ENCODE assay signal across 8 cellular contexts in genomic region chr19:17226002-17226933, GRCh38. TPM values are rescaled to one million over a fixed set of nuclear protein-coding genes. Genes with fewer than 3 reads are reported as not detected.
A peak's percentile ranks its signal among the peaks of the same experiment; 100 is the strongest.
DNase-seq lines count a peak whose midpoint lies in the region; ATAC-seq and TF ChIP-seq lines count a peak whose summit lies in the region.

TSS of gene OCEL1 (plus strand) at chr19:17226226. CDS start at chr19:17226248, 22 bp downstream.

- H2AFZ ChIP-seq in MM.1S (ENCODE audit: low read length): peak within 1 kb of the TSS; percentile 87

- H3K36me3 Mint-ChIP-seq in nephron (ENCODE audit: low read depth): peaks cover 17% of the 10 kb centered on the region

- H3K27ac ChIP-seq in MM.1S (ENCODE audit: low read length): peak within 1 kb of the TSS; percentile 76; the same call in 1 of the 2 replicates

- no peaks in the 10 kb centered on the region for H3K9me2 ChIP-seq in MM.1S (replicated peaks; ENCODE audit: insufficient read depth, low read length)

- H3K4me1 Mint-ChIP-seq in nephron: peaks cover 4% of the 10 kb centered on the region

- H3K4me1 ChIP-seq in HAP-1 (peaks cover 14% of the 10 kb centered on the region), MM.1S (ENCODE audit: low read length) (peaks cover 4% of the 10 kb centered on the region; the same call in 1 of the 2 replicates)

- H3K9me3 Mint-ChIP-seq in nephron: no peaks in the 10 kb centered on the region

- TF ChIP-seq CTCF in MM.1S (IDR thresholded peaks at IDR 0.05; ENCODE audit: low read length): no peak
- TF ChIP-seq CTCF in fibroblast of the aortic adventitia (IDR thresholded peaks at IDR 0.05; ENCODE audit: insufficient read depth, low read length): no peak
- TF ChIP-seq CTCF in nephron (IDR thresholded peaks at IDR 0.05; ENCODE audit: unreplicated experiment in 3 of 3): no peak

- H3K36me3 ChIP-seq in HAP-1 (replicated peaks): peaks cover 10% of the 10 kb centered on the region
- H3K36me3 ChIP-seq in MM.1S (replicated peaks; ENCODE audit: insufficient read depth, low read length): no peaks in the 10 kb centered on the region

- ATAC-seq in stimulated activated naive CD8-positive, alpha-beta T cell treated with anti-CD3 and anti-CD28 coated beads, Interleukin-15, Interleukin-2, amounts not matched to agents 100 U/mL and 50 U/mL, for 24 hours: peak; percentile 96

- in situ Hi-C loops in G401 (cut with HindIII; ENCODE audit: low sequenced_read_pairs) (no loop called here), HAP-1 (cut with MboI; ENCODE audit: low sequenced_read_pairs) (no loop called here)

- no peaks in the 10 kb centered on the region for H3K27me3 Mint-ChIP-seq in nephron (ENCODE audit: low read depth)

- H3K4me3 ChIP-seq in HAP-1 (peak within 1 kb of the TSS; percentile 80), MM.1S (ENCODE audit: low read length) (peak within 1 kb of the TSS; percentile 73), fibroblast of the aortic adventitia (ENCODE audit: low read depth, low read length) (peak within 1 kb of the TSS; percentile 89)

- H3K79me2 ChIP-seq in MM.1S (ENCODE audit: low read length): no peaks in the 10 kb centered on the region

- DNase-seq in G401 (ENCODE audit: low spot score) (peak; percentile 99), HAP-1 (ENCODE audit: low spot score in 2 of 2) (peak; percentile 97 to 98), MM.1S (peak; percentile 98), SHP77 treated with DMSO at 0.1 percent for 48 hours (lab: John Stamatoyannopoulos, UW) (peak; percentile 92), fibroblast of the aortic adventitia (ENCODE audit: low read depth) (peak; percentile 97)
- peak; percentile 93 for DNase-seq in activated effector memory CD4-positive, alpha-beta T cell treated with Interleukin-2 at 50 U/mL for 16 hours
- peak; percentile 97 for DNase-seq in stimulated activated naive CD8-positive, alpha-beta T cell treated with anti-CD3 and anti-CD28 coated beads, Interleukin-15, Interleukin-2, amounts not matched to agents 100 U/mL and 50 U/mL, for 24 hours

- peak within 1 kb of the TSS; percentile 86 for H3K4me2 ChIP-seq in MM.1S (ENCODE audit: low read depth, low read length)

- peak within 1 kb of the TSS; percentile 64; the same call in 1 of the 2 replicates for H3K9ac ChIP-seq in MM.1S (ENCODE audit: low read length)

- H4K20me1 ChIP-seq in MM.1S (ENCODE audit: insufficient read depth, low read length): no peaks in the 10 kb centered on the region

- H3K27me3 ChIP-seq in HAP-1 (ENCODE audit: low read depth) (no peaks in the 10 kb centered on the region), MM.1S (replicated peaks; ENCODE audit: insufficient read depth, low read length) (no peaks in the 10 kb centered on the region; the same call in 1 of the 2 replicates)

- H3K4me3 Mint-ChIP-seq in nephron: peak within 1 kb of the TSS; percentile 88 to 92 (median 90)

- H3K9me3 ChIP-seq in HAP-1 (no peaks in the 10 kb centered on the region), MM.1S (replicated peaks; ENCODE audit: insufficient read depth, low read length) (no peaks in the 10 kb centered on the region)

- peak within 1 kb of the TSS; percentile 48 to 84 (median 80) for H3K27ac Mint-ChIP-seq in nephron

- no peaks in the 10 kb centered on the region for H3F3A ChIP-seq in MM.1S (ENCODE audit: insufficient read depth, low read length)

RNA-seq across cellular contexts. Expression of gene OCEL1, which starts in this region (rescaled TPM):
- total RNA-seq in G401 (2014; rRNA removed; shearing (Covaris generic)): 14.8 and 21.7 TPM in 2 replicates
- 3.9 and 19.7 TPM in 2 replicates for total RNA-seq in fibroblast of the aortic adventitia (ENCODE audit: low replicate concordance)

Comparison
In these comparisons a context has a peak if more than half of its experiments do, and no peak if none do; other contexts are left out.
1. Peak in every context shown above with its lines: DNase-seq, ATAC-seq, H3K4me3 ChIP-seq and H3K27ac ChIP-seq.